In genomic region chr1:36256558-36257374, GRCh38 we compare ENCODE assay signal across 2 cellular contexts.
A peak's percentile ranks its signal among the peaks of the same experiment; 100 is the strongest.
TF ChIP-seq lines count a peak whose summit lies in the region.

No MANE protein-coding gene starts in this region.

TF ChIP-seq in GM23338, 12 proteins besides CTCF, POLR2A, EP300 and RAD21:
- TF ChIP-seq ZNF114 (CRISPR knock-in tag; IDR thresholded peaks at IDR 0.05) = no peak
TF ChIP-seq in GM23338: peak in this region for 0.

TF ChIP-seq in GM12878, 131 proteins besides CTCF, POLR2A, EP300 and RAD21:
- no peak for TF ChIP-seq ZZZ3 (IDR thresholded peaks at IDR 0.05; ENCODE audit: control insufficient read depth, insufficient read length, low read depth)
- TF ChIP-seq RUNX3 (IDR thresholded peaks at IDR 0.05; ENCODE audit: low read length) = peak; percentile 37
